In the genomic region with DNA sequence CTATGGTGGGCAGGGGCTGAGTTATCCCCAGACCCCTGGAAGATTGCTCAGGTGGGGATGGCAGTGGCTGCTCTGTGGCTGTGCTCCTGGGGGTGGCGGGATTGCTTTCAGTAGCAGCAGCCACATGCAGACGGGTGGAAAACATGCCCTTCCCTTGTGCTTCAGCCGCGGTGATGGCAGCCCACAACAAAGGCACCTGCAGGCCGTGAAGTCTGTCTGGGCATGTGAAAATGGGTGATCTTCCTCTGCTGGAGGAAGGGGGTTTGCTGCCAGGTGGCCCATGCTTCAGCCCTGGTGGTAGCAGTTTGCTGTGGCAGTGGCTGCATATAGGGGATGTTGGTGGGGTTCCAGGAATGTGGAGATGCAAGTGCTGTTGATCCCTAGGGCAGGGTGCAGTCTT, we compare ENCODE assay signal across 1 cellular context.
TF ChIP-seq lines count a peak whose summit lies in the region.

No MANE protein-coding gene starts in this region.

TF ChIP-seq in GM12878, 131 proteins besides CTCF, POLR2A, EP300 and RAD21:
- TF ChIP-seq, protein P1, sequence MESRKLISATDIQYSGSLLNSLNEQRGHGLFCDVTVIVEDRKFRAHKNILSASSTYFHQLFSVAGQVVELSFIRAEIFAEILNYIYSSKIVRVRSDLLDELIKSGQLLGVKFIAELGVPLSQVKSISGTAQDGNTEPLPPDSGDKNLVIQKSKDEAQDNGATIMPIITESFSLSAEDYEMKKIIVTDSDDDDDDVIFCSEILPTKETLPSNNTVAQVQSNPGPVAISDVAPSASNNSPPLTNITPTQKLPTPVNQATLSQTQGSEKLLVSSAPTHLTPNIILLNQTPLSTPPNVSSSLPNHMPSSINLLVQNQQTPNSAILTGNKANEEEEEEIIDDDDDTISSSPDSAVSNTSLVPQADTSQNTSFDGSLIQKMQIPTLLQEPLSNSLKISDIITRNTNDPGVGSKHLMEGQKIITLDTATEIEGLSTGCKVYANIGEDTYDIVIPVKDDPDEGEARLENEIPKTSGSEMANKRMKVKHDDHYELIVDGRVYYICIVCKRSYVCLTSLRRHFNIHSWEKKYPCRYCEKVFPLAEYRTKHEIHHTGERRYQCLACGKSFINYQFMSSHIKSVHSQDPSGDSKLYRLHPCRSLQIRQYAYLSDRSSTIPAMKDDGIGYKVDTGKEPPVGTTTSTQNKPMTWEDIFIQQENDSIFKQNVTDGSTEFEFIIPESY (IDR thresholded peaks at IDR 0.05): peak; percentile 88
- TF ChIP-seq ZNF384 (IDR thresholded peaks at IDR 0.05; ENCODE audit: borderline replicate concordance, low read depth, low read length): no peak
